8 cellular contexts compared by ENCODE assay signal in the genomic region with DNA sequence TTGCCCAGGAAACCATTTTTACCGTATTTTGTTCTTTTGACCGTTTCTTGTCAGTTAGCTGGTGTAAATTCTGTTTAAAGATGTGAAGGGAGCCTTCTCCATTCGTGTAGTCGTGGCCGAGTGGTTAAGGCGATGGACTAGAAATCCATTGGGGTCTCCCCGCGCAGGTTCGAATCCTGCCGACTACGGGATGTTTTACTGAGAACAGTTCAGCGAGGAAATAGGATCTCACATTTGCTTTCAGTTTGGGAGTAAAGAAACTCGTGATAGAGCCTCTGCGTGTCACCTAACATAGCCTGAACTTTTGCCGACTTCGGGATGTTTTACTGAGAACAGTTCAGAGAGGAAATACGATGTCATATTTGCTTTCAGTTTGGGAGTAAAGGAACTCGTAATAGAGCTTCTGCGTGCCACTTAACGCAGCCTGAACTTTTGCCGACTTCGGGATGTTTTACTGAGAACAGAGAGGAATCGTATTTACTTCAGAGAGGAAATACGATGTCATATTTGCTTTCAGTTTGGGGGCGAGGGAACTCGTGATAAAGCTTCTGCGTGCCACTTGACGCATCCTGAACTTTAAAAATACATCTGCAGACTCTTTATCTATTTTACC. TPM values are rescaled to one million over a fixed set of nuclear protein-coding genes. Genes with fewer than 3 reads are reported as not detected.
DNase-seq lines count a peak whose midpoint lies in the region; ATAC-seq and TF ChIP-seq lines count a peak whose summit lies in the region.

No MANE protein-coding gene starts in this region.

- peak overlapping the region; percentile 57 for H3K4me3 ChIP-seq in epithelial cell of esophagus (ENCODE audit: low read length)
- H3K4me3 ChIP-seq in mononuclear cell (ENCODE audit: low read length) = peak overlapping the region; percentile 77

- ATAC-seq in GM21381 (IDR thresholded peaks at IDR 0.05; ENCODE audit: unreplicated experiment) = peak; percentile 55

- H3K9me3 ChIP-seq in mononuclear cell (ENCODE audit: low read depth, low read length) = no peaks in the 10 kb centered on the region

- TF ChIP-seq CTCF in epithelial cell of esophagus (IDR thresholded peaks at IDR 0.05; ENCODE audit: insufficient read depth, low read depth, low read length, missing control alignments) = no peak

- DNase-seq in COLO668 (lab: John Stamatoyannopoulos, UW; ENCODE audit: unreplicated experiment) (peak; percentile 61), HT-29 (ENCODE audit: low spot score) (peak; percentile 92), NOMO-1 treated with DMSO at 0.1 percent for 48 hours (lab: John Stamatoyannopoulos, UW; ENCODE audit: unreplicated experiment) (peak; percentile 71), epithelial cell of esophagus (ENCODE audit: low read depth) (peak; percentile 81)
- DNase-seq in activated CD8-positive, alpha-beta memory T cell treated with anti-CD3 and anti-CD28 coated beads, Interleukin-2, amount 50 U/mL, for 4 hours = peak; percentile 82
- peak; percentile 59 to 77 for DNase-seq in stimulated activated CD8-positive, alpha-beta memory T cell treated with anti-CD3 and anti-CD28 coated beads, Interleukin-4, amount 100 ng/mL, for 1 hour (ENCODE audit: low read depth in 2 of 2, low spot score in 1 of 2)

- H3K27me3 ChIP-seq in mononuclear cell (ENCODE audit: insufficient read depth, low read length) = no peaks in the 10 kb centered on the region

- peaks cover 18% of the 10 kb centered on the region for H3K4me1 ChIP-seq in mononuclear cell (ENCODE audit: insufficient read depth, low read length)

RNA-seq across cellular contexts. Expression of a gene that starts 5.9 kb away (rescaled TPM):
- 2.5 and 3.1 TPM in 2 replicates for total RNA-seq in HT-29 (2014; rRNA removed; shearing (Covaris generic))
- 16.0 TPM for total RNA-seq in mononuclear cell

Comparison
In these comparisons a context has a peak if more than half of its experiments do, and no peak if none do; other contexts are left out.
1. Peak in every context shown above with its lines: DNase-seq, ATAC-seq and H3K4me3 ChIP-seq.